In the genomic region with DNA sequence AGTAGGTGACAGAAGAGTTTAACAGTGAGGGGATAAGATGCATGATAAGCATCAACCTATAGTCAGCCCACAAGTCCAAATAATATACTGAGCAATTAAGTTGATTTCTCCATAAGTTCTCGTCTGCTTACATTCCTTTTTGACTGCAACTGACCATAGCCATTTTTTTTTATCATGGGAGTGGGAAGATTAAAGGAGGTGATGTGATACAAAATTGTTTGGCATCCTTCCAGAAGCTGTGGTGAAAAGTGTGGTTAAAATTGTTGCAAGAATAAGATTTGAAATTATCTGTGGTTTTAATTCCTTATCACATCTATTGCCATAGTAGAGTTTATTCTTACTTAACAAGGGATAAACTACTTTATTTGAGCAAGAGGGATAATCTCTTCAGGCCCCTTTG, we compare ENCODE assay signal across 22 cellular contexts. TPM values are rescaled to one million over a fixed set of nuclear protein-coding genes. Genes with fewer than 3 reads are reported as not detected.
DNase-seq lines count a peak whose midpoint lies in the region; ATAC-seq, FAIRE-seq and TF ChIP-seq lines count a peak whose summit lies in the region.
"Had no signal": no experiment of that assay in that cellular context is flagged by ENCODE, and none has a peak within 500 bp of the region (broad histone marks: within the 10 kb centered on the region; RNA-seq: fewer than 3 reads in every experiment).

No MANE protein-coding gene starts in this region.

- intact Hi-C loops in right lobe of liver (cut with DNase I): no loop called here
- intact Hi-C loops in HepG2 (cut with micrococcal nuclease; ENCODE audit: unreplicated experiment): no loop called here

- no TSS peak for BruUV-seq in HepG2 (replicated peaks; lab: Mats Ljungman, UMichigan)

- no peak overlapping the region for H2BK5ac ChIP-seq in neuronal stem cell (ENCODE audit: low read length)

- no peak overlapping the region for H2BK12ac ChIP-seq in neuronal stem cell (ENCODE audit: low read length)

- H4K20me1 ChIP-seq in HepG2 (ENCODE audit: insufficient read depth, low read length) (no peaks in the 10 kb centered on the region), osteoblast (ENCODE audit: insufficient read depth, low read length) (no peaks in the 10 kb centered on the region)

- no peak overlapping the region for H3K4me3 Mint-ChIP-seq in activated naive CD8-positive, alpha-beta T cell treated with anti-CD3 and anti-CD28 coated beads for 36 hours
- H3K4me3 Mint-ChIP-seq: activated CD8-positive, alpha-beta T cell treated with anti-CD3 and anti-CD28 coated beads, Interleukin-2, amount 10 ng/mL, durations not matched to agents 7 days and 5 days; neural crest cell had no signal

- ATAC-seq in right lobe of liver: no peak
- no peak for ATAC-seq in HepG2
- ATAC-seq: activated CD8-positive, alpha-beta T cell treated with anti-CD3 and anti-CD28 coated beads, Interleukin-2, amount 10 ng/mL, durations not matched to agents 7 days and 5 days; SK-N-SH treated with all-trans-retinoic acid at 6 μM for 48 hours had no signal

- no peak overlapping the region for H3K4ac ChIP-seq in neuronal stem cell (ENCODE audit: low read length)

- no peak overlapping the region for H3K27ac Mint-ChIP-seq in activated naive CD8-positive, alpha-beta T cell treated with anti-CD3 and anti-CD28 coated beads for 36 hours
- H3K27ac Mint-ChIP-seq: activated CD8-positive, alpha-beta T cell treated with anti-CD3 and anti-CD28 coated beads, Interleukin-2, amount 10 ng/mL, durations not matched to agents 7 days and 5 days had no signal

- H4K8ac ChIP-seq in neuronal stem cell (ENCODE audit: low read depth, low read length): no peak overlapping the region

- WGBS in right lobe of liver (ENCODE audit: insufficient coverage, low coverage, low lambda C conversion rate, missing lambda C conversion rate): 80% methylated on average over 1 of the region's 1 CpG
- WGBS in HepG2 (ENCODE audit: low lambda C conversion rate): 96% methylated on average over 1 of the region's 1 CpG
- WGBS in neuronal stem cell (ENCODE audit: extremely low coverage in 2 of 2, insufficient read length in 2 of 2, insufficient replicate concordance in 1 of 2), 2 donors: no CpG with 5 or more reads among the region's 1 CpG

- H3K9ac ChIP-seq in HepG2 (ENCODE audit: insufficient read depth, low read depth, low read length) (no peak overlapping the region), neuronal stem cell (ENCODE audit: low read depth, low read length, poor library complexity) (no peak overlapping the region)

- H3K9me3 ChIP-seq in right lobe of liver (no peaks in the 10 kb centered on the region), HepG2 (ENCODE audit: low read length) (no peaks in the 10 kb centered on the region), osteoblast (ENCODE audit: low read depth, low read length) (no peaks in the 10 kb centered on the region), neuronal stem cell (replicated peaks in 1 of 2; ENCODE audit: control insufficient read depth in 2 of 2, insufficient read depth in 1 of 2, low read depth in 1 of 2, low read length in 2 of 2) (no peaks in the 10 kb centered on the region)
- H3K9me3 ChIP-seq: adrenal gland, sigmoid colon had no signal

- in situ Hi-C loops in HepG2 (cut with HindIII; ENCODE audit: extremely low pct_ligation_motif_present, low pct_unique_long_range_greater_than_20kb): no loop called here

- no peaks in the 10 kb centered on the region for H3K79me1 ChIP-seq in neuronal stem cell (ENCODE audit: low read depth, low read length)

- TF ChIP-seq RAD21 in HepG2 (CRISPR knock-in tag; IDR thresholded peaks at IDR 0.05): no peak

- H3K14ac ChIP-seq in neuronal stem cell (ENCODE audit: low read length): no peak overlapping the region

- peak overlapping the region in 2 of 3 donors; percentile 93 to 94 for H3K27ac ChIP-seq in right lobe of liver
- H3K27ac ChIP-seq in HepG2 (ENCODE audit: extremely low read length, insufficient read depth, low read length): no peak overlapping the region
- H3K27ac ChIP-seq in osteoblast (ENCODE audit: low read depth, low read length): no peak overlapping the region
- no peak overlapping the region for H3K27ac ChIP-seq in neuronal stem cell (replicated peaks; ENCODE audit: low read length)
- H3K27ac ChIP-seq: adrenal gland, sigmoid colon had no signal

- TF ChIP-seq CTCF in right lobe of liver (IDR thresholded peaks at IDR 0.05) (no peak), HepG2 (CRISPR knock-in tag; IDR thresholded peaks at IDR 0.05) (no peak), fibroblast of mammary gland (conservative IDR thresholded peaks at IDR 0.05; ENCODE audit: control insufficient read depth, insufficient read depth, low read depth, low read length) (no peak), osteoblast (IDR thresholded peaks at IDR 0.05; ENCODE audit: extremely low read depth, low read depth, low read length) (no peak)

- no peaks in the 10 kb centered on the region for H3K9me3 Mint-ChIP-seq in activated naive CD8-positive, alpha-beta T cell treated with anti-CD3 and anti-CD28 coated beads for 36 hours
- H3K9me3 Mint-ChIP-seq: neural crest cell had no signal

- H3K36me3 Mint-ChIP-seq in activated naive CD8-positive, alpha-beta T cell treated with anti-CD3 and anti-CD28 coated beads for 36 hours: peaks cover 7% of the 10 kb centered on the region

- TF ChIP-seq POLR2A in right lobe of liver (IDR thresholded peaks at IDR 0.05): no peak
- no peak for TF ChIP-seq POLR2A in HepG2 (IDR thresholded peaks at IDR 0.05; ENCODE audit: insufficient read depth in 1 of 2, low read depth in 2 of 2, low read length in 2 of 2)

- H3K18ac ChIP-seq in neuronal stem cell (ENCODE audit: low read length): no peak overlapping the region

- H3K23ac ChIP-seq in neuronal stem cell (ENCODE audit: low read depth, low read length, poor library complexity): no peak overlapping the region

- no peak overlapping the region for H3K4me3 ChIP-seq in right lobe of liver
- H3K4me3 ChIP-seq in HepG2 (replicated peaks in 1 of 3; ENCODE audit: insufficient read depth in 1 of 3, low read depth in 2 of 3, low read length in 3 of 3): no peak overlapping the region
- no peak overlapping the region for H3K4me3 ChIP-seq in fibroblast of mammary gland (ENCODE audit: control insufficient read depth, low read depth, low read length)
- H3K4me3 ChIP-seq in osteoblast (ENCODE audit: insufficient read depth, low read length): no peak overlapping the region
- no peak overlapping the region for H3K4me3 ChIP-seq in neuronal stem cell (ENCODE audit: low read length in 2 of 2)
- H3K4me3 ChIP-seq: adrenal gland, sigmoid colon had no signal

- H3K4me1 ChIP-seq in right lobe of liver (peaks cover 0 to 53% (median 18%) of the 10 kb centered on the region in 4 donors), HepG2 (ENCODE audit: insufficient read depth, low read length) (peaks cover 25% of the 10 kb centered on the region), osteoblast (ENCODE audit: insufficient read depth, low read length) (no peaks in the 10 kb centered on the region), neuronal stem cell (ENCODE audit: control insufficient read depth in 2 of 2, insufficient read depth in 1 of 2, low read depth in 1 of 2, low read length in 2 of 2) (peaks cover 3 to 4% of the 10 kb centered on the region in 2 donors)

- CTCF ChIA-PET in HepG2 (lab: Yijun Ruan, JAX; ENCODE audit: low intra/inter-chr PET ratio, low total read pairs): no interaction called here

- H3K79me2 ChIP-seq in HepG2 (ENCODE audit: insufficient read depth, low read length): no peaks in the 10 kb centered on the region
- no peaks in the 10 kb centered on the region for H3K79me2 ChIP-seq in osteoblast (ENCODE audit: insufficient read depth, low read length)

- H4K91ac ChIP-seq in neuronal stem cell (ENCODE audit: low read depth, low read length, poor library complexity): no peak overlapping the region

- no peak overlapping the region for H2BK120ac ChIP-seq in neuronal stem cell (ENCODE audit: low read depth, low read length)

- no peak overlapping the region for H2BK15ac ChIP-seq in neuronal stem cell (ENCODE audit: low read length)

- POLR2A ChIA-PET in HepG2 (lab: Yijun Ruan, JAX): no interaction called here

- H3K27me3 Mint-ChIP-seq in activated naive CD8-positive, alpha-beta T cell treated with anti-CD3 and anti-CD28 coated beads for 36 hours: no peaks in the 10 kb centered on the region

- H2AK5ac ChIP-seq in neuronal stem cell (ENCODE audit: low read depth, low read length): no peak overlapping the region

- H3K4me2 ChIP-seq in HepG2 (ENCODE audit: low read depth, low read length): no peak overlapping the region
- no peak overlapping the region for H3K4me2 ChIP-seq in osteoblast (ENCODE audit: insufficient read depth, low read length)
- H3K4me2 ChIP-seq in neuronal stem cell (ENCODE audit: insufficient read depth, low read length, poor library complexity, severe bottlenecking): no peak overlapping the region

- no peak for FAIRE-seq in HepG2 (lab: Jason Lieb, UNC)
- FAIRE-seq: RCC 7860 had no signal

- no peaks in the 10 kb centered on the region for H3K36me3 ChIP-seq in right lobe of liver
- no peaks in the 10 kb centered on the region; a peak in 1 of 5 replicates for H3K36me3 ChIP-seq in HepG2 (replicated peaks in 1 of 2; ENCODE audit: control insufficient read depth in 1 of 2, insufficient read depth in 2 of 2, low read length in 2 of 2)
- no peaks in the 10 kb centered on the region for H3K36me3 ChIP-seq in osteoblast (ENCODE audit: insufficient read depth, low read length)
- no peaks in the 10 kb centered on the region for H3K36me3 ChIP-seq in neuronal stem cell (replicated peaks in 1 of 2; ENCODE audit: control insufficient read depth in 2 of 2, insufficient read depth in 2 of 2, low read length in 2 of 2)
- H3K36me3 ChIP-seq: adrenal gland, sigmoid colon had no signal

- peaks cover 25% of the 10 kb centered on the region for H3K4me1 Mint-ChIP-seq in activated naive CD8-positive, alpha-beta T cell treated with anti-CD3 and anti-CD28 coated beads for 36 hours

- DNase-seq in right lobe of liver: no peak
- no peak for DNase-seq in HepG2 (ENCODE audit: low spot score)
- DNase-seq in SW480 (ENCODE audit: low spot score): peak; percentile 42
- DNase-seq in fibroblast of mammary gland (ENCODE audit: low read depth): peak; percentile 33
- no peak for DNase-seq in NCI-H2029 (lab: John Stamatoyannopoulos, UW)
- no peak for DNase-seq in osteoblast (ENCODE audit: insufficient read length, low spot score, missing footprints)
- DNase-seq in activated naive CD8-positive, alpha-beta T cell treated with anti-CD3 and anti-CD28 coated beads for 36 hours: no peak
- DNase-seq in neuronal stem cell (ENCODE audit: low spot score): no peak
- DNase-seq: activated CD8-positive, alpha-beta T cell treated with anti-CD3 and anti-CD28 coated beads, Interleukin-2, amount 10 ng/mL, durations not matched to agents 7 days and 5 days; adrenal gland; COR-L47; head of caudate nucleus; islet precursor cell; mesendoderm; NCI-H1930; NCI-H748 treated with DMSO at 0.1 percent for 48 hours; sigmoid colon; stimulated activated CD4-positive, alpha-beta T cell treated with anti-CD3 and anti-CD28 coated beads, Interleukin-4, amount 100 ng/mL, for 24 hours; trophoblast cell had no signal

- H2AFZ ChIP-seq in HepG2 (ENCODE audit: low read length) (no peak overlapping the region), osteoblast (ENCODE audit: low read length) (no peak overlapping the region), neuronal stem cell (ENCODE audit: low read length) (no peak overlapping the region)

- H3K27me3 ChIP-seq in right lobe of liver (no peaks in the 10 kb centered on the region), HepG2 (ENCODE audit: control insufficient read depth in 1 of 2, insufficient read depth in 2 of 2, low read length in 2 of 2) (no peaks in the 10 kb centered on the region), osteoblast (ENCODE audit: insufficient read depth, low read length) (no peaks in the 10 kb centered on the region), neuronal stem cell (ENCODE audit: control insufficient read depth in 3 of 3, insufficient read depth in 3 of 3, low read depth in 1 of 3, low read length in 3 of 3) (no peaks in the 10 kb centered on the region)
- H3K27me3 ChIP-seq: adrenal gland, sigmoid colon had no signal

- no peak for TF ChIP-seq EP300 in HepG2 (IDR thresholded peaks at IDR 0.05; ENCODE audit: low read depth in 2 of 2, low read length in 2 of 2)
- TF ChIP-seq EP300 in HepG2 (CRISPR knock-in tag; IDR thresholded peaks at IDR 0.05; ENCODE audit: borderline replicate concordance): no peak

RNA-seq across cellular contexts. Expression of gene LIN52, which starts 50.6 kb away (rescaled TPM):
- total RNA-seq in right lobe of liver (10 to 100 TPM in 1 of 6 experiments, 1 to 10 TPM in 5; 2.3 to 59.5 (median 4.8) TPM), HepG2 (2016; rRNA removed; fragmentation: Illumina TruSeq; extraction: Trizol) (23.3 and 30.8 TPM in 2 replicates), osteoblast (6.9 and 7.4 TPM in 2 replicates)
- total RNA-seq in HepG2 (2016; cell fraction: cytosol; rRNA removed; fragmentation: Illumina TruSeq; extraction: Trizol; ENCODE audit: low read depth): 4.7 and 6.4 TPM in 2 replicates
- 24.3 and 31.4 TPM in 2 replicates for total RNA-seq in HepG2 (2016; cell fraction: insoluble cytoplasmic fraction; rRNA removed; fragmentation: Illumina TruSeq; extraction: Trizol)
- total RNA-seq in HepG2 (2016; cell fraction: membrane; rRNA removed; fragmentation: Illumina TruSeq; extraction: Trizol): 15.5 and 17.5 TPM in 2 replicates
- 14.2 and 14.4 TPM in 2 replicates for total RNA-seq in HepG2 (2016; cell fraction: nucleus; rRNA removed; fragmentation: Illumina TruSeq; extraction: Trizol)
- polyA plus RNA-seq in HepG2 (2011; rRNA removed): 8.8 and 11.4 TPM in 2 replicates
- polyA plus RNA-seq in HepG2 (2011; cell fraction: cytosol; rRNA removed): 6.4 and 7.9 TPM in 2 replicates
- polyA plus RNA-seq in HepG2 (2011; cell fraction: nucleus; rRNA removed): 2.7 and 3.3 TPM in 2 replicates
- polyA plus RNA-seq in HepG2 (2012): 6.1 and 7.8 TPM in 2 replicates
- polyA plus RNA-seq in HepG2 (2016; cell fraction: cytosol; fragmentation: Illumina TruSeq; extraction: Trizol; ENCODE audit: low read depth): 2.0 and 2.3 TPM in 2 replicates
- 27.2 and 31.1 TPM in 2 replicates for polyA plus RNA-seq in HepG2 (2016; cell fraction: insoluble cytoplasmic fraction; fragmentation: Illumina TruSeq; extraction: Trizol; ENCODE audit: low read depth)
- polyA plus RNA-seq in HepG2 (2016; cell fraction: membrane; fragmentation: Illumina TruSeq; extraction: Trizol; ENCODE audit: low read depth): 7.5 and 8.9 TPM in 2 replicates
- polyA plus RNA-seq in HepG2 (2016; cell fraction: nucleus; fragmentation: Illumina TruSeq; extraction: Trizol; ENCODE audit: insufficient read depth, low read depth): 15.2 and 16.2 TPM in 2 replicates
- 15.3 and 20.7 TPM in 2 replicates for polyA minus RNA-seq in HepG2 (2011; rRNA and poly(A)+ RNA removed; ENCODE audit: low replicate concordance)
- 4.3 and 7.2 TPM in 2 replicates for polyA minus RNA-seq in HepG2 (2011; cell fraction: cytosol; rRNA and poly(A)+ RNA removed)
- polyA minus RNA-seq in HepG2 (2011; cell fraction: nucleus; rRNA and poly(A)+ RNA removed): 8.8 and 10.3 TPM in 2 replicates
- total RNA-seq in activated naive CD8-positive, alpha-beta T cell treated with anti-CD3 and anti-CD28 coated beads for 36 hours: 10 to 100 TPM; 11.1 to 12.4 TPM
- polyA plus RNA-seq in neuronal stem cell (2013, experiment 1 of 2): 20.7 TPM
- 19.9 TPM for polyA plus RNA-seq in neuronal stem cell (2013, experiment 2 of 2)

RNA-seq across cellular contexts. Expression of gene ALDH6A1, which starts 51.1 kb away (rescaled TPM):
- total RNA-seq in right lobe of liver: 100 to 1,000 TPM in 5 of 6 experiments, 10 to 100 TPM in 1; 99.1 to 449 (median 221) TPM
- total RNA-seq in HepG2 (2016; rRNA removed; fragmentation: Illumina TruSeq; extraction: Trizol): 49.9 and 71.6 TPM in 2 replicates
- total RNA-seq in HepG2 (2016; cell fraction: cytosol; rRNA removed; fragmentation: Illumina TruSeq; extraction: Trizol; ENCODE audit: low read depth): 2.8 and 3.1 TPM in 2 replicates
- total RNA-seq in HepG2 (2016; cell fraction: insoluble cytoplasmic fraction; rRNA removed; fragmentation: Illumina TruSeq; extraction: Trizol): 48.5 and 65.6 TPM in 2 replicates
- total RNA-seq in HepG2 (2016; cell fraction: membrane; rRNA removed; fragmentation: Illumina TruSeq; extraction: Trizol): 7.8 and 9.3 TPM in 2 replicates
- 23.1 and 25.7 TPM in 2 replicates for total RNA-seq in HepG2 (2016; cell fraction: nucleus; rRNA removed; fragmentation: Illumina TruSeq; extraction: Trizol)
- polyA plus RNA-seq in HepG2 (2011; rRNA removed): 18.5 and 26.9 TPM in 2 replicates
- polyA plus RNA-seq in HepG2 (2011; cell fraction: cytosol; rRNA removed): 14.8 and 16.9 TPM in 2 replicates
- polyA plus RNA-seq in HepG2 (2011; cell fraction: nucleus; rRNA removed): 6.1 and 8.5 TPM in 2 replicates
- 6.4 and 21.1 TPM in 2 replicates for polyA plus RNA-seq in HepG2 (2012)
- 1.5 and 1.9 TPM in 2 replicates for polyA plus RNA-seq in HepG2 (2016; cell fraction: cytosol; fragmentation: Illumina TruSeq; extraction: Trizol; ENCODE audit: low read depth)
- 41.3 and 47.7 TPM in 2 replicates for polyA plus RNA-seq in HepG2 (2016; cell fraction: insoluble cytoplasmic fraction; fragmentation: Illumina TruSeq; extraction: Trizol; ENCODE audit: low read depth)
- polyA plus RNA-seq in HepG2 (2016; cell fraction: membrane; fragmentation: Illumina TruSeq; extraction: Trizol; ENCODE audit: low read depth): 3.2 and 3.8 TPM in 2 replicates
- 18.3 and 21.1 TPM in 2 replicates for polyA plus RNA-seq in HepG2 (2016; cell fraction: nucleus; fragmentation: Illumina TruSeq; extraction: Trizol; ENCODE audit: insufficient read depth, low read depth)
- polyA minus RNA-seq in HepG2 (2011; rRNA and poly(A)+ RNA removed; ENCODE audit: low replicate concordance): 14.9 and 55.6 TPM in 2 replicates
- polyA minus RNA-seq in HepG2 (2011; cell fraction: cytosol; rRNA and poly(A)+ RNA removed): 25.7 and 29.4 TPM in 2 replicates
- polyA minus RNA-seq in HepG2 (2011; cell fraction: nucleus; rRNA and poly(A)+ RNA removed): 14.8 and 18.8 TPM in 2 replicates
- total RNA-seq in osteoblast: 30.1 and 31.5 TPM in 2 replicates
- total RNA-seq in activated naive CD8-positive, alpha-beta T cell treated with anti-CD3 and anti-CD28 coated beads for 36 hours: 10 to 100 TPM in 1 of 2 experiments, 1 to 10 TPM in 1; 9.3 to 10.1 TPM
- polyA plus RNA-seq in neuronal stem cell (2013, experiment 1 of 2): 19.3 TPM
- polyA plus RNA-seq in neuronal stem cell (2013, experiment 2 of 2): 21.0 TPM

Comparison
In these comparisons a context has a peak if more than half of its experiments do, and no peak if none do; other contexts are left out.
1. H3K27ac ChIP-seq: peak in right lobe of liver (2 of 3); none in HepG2 (single experiment), osteoblast (single experiment) and neuronal stem cell (single experiment).
2. DNase-seq: peak in SW480 (single experiment) and fibroblast of mammary gland (single experiment); none in right lobe of liver (0 of 3), HepG2 (single experiment), NCI-H2029 (single experiment), osteoblast (single experiment), activated naive CD8-positive, alpha-beta T cell treated with anti-CD3 and anti-CD28 coated beads for 36 hours (single experiment) and neuronal stem cell (single experiment).